27 cellular contexts compared by ENCODE assay signal in genomic region chr5:61783481-61783880, GRCh38.
"Had no signal": no experiment of that assay in that cellular context is flagged by ENCODE, and none has a peak within 500 bp of the region (broad histone marks: within the 10 kb centered on the region; RNA-seq: fewer than 3 reads in every experiment).

No MANE protein-coding gene starts in this region.

- FAIRE-seq: colon, islet of Langerhans had no signal

- DNase-seq: dorsolateral prefrontal cortex; effector CD4-positive, alpha-beta T cell; foreskin fibroblast; gastrocnemius medialis; head of caudate nucleus; left cardiac atrium; left lung; mesenchymal stem cell; mucosa of descending colon; naive B cell; nucleus accumbens; right cardiac atrium; sigmoid colon; stimulated activated CD4-positive, alpha-beta T cell treated with anti-CD3 and anti-CD28 coated beads, Interleukin-2, amount 100 ng/mL, for 24 hours; stimulated activated CD4-positive, alpha-beta T cell treated with anti-CD3 and anti-CD28 coated beads, Interleukin-4, amount 100 ng/mL, for 24 hours; stimulated activated naive CD4-positive, alpha-beta T cell treated with Interleukin-2 at 50 U/mL for 16 hours; stomach; tibial artery had no signal

- H3K27me3 ChIP-seq: gastrocnemius medialis, left lung, sigmoid colon, stomach, tibial artery had no signal

- H3K9me3 Mint-ChIP-seq: natural killer cell treated with Interleukin-12 subunit alpha and Interleukin-12 subunit beta and Interleukin-15 and Interleukin-18, amount 100 ng/mL, for 72 hours; type B pancreatic cell had no signal

- H3K27ac Mint-ChIP-seq: mesothelial cell of epicardium; natural killer cell treated with Interleukin-12 subunit alpha and Interleukin-12 subunit beta and Interleukin-15 and Interleukin-18, amount 100 ng/mL, for 72 hours; stimulated activated effector memory CD8-positive, alpha-beta T cell treated with anti-CD3 and anti-CD28 coated beads, Interleukin-12 subunit alpha, Interleukin-12 subunit beta, amount 100 ng/mL, for 72 hours; type B pancreatic cell had no signal

- H3K4me3 ChIP-seq: dorsolateral prefrontal cortex, gastrocnemius medialis, left lung, mucosa of descending colon, prostate gland, sigmoid colon, stomach, tibial artery had no signal

- H3K27ac ChIP-seq: dorsolateral prefrontal cortex, gastrocnemius medialis, left lung, prostate gland, sigmoid colon, stomach, tibial artery had no signal

- H3K4me3 Mint-ChIP-seq: mesothelial cell of epicardium; naive B cell; natural killer cell treated with Interleukin-12 subunit alpha and Interleukin-12 subunit beta and Interleukin-15 and Interleukin-18, amount 100 ng/mL, for 72 hours; neural crest cell; stimulated activated effector memory CD8-positive, alpha-beta T cell treated with anti-CD3 and anti-CD28 coated beads, Interleukin-12 subunit alpha, Interleukin-12 subunit beta, amount 100 ng/mL, for 72 hours; type B pancreatic cell had no signal

- H3K9me3 ChIP-seq: left lung, mucosa of descending colon, prostate gland, sigmoid colon, stomach, tibial artery had no signal

- ATAC-seq: esophagus mucosa; gastrocnemius medialis; left cardiac atrium; left lung; mucosa of descending colon; natural killer cell treated with Interleukin-12 subunit alpha and Interleukin-12 subunit beta and Interleukin-15 and Interleukin-18, amount 100 ng/mL, for 72 hours; right cardiac atrium; stimulated activated effector memory CD8-positive, alpha-beta T cell treated with anti-CD3 and anti-CD28 coated beads, Interleukin-12 subunit alpha, Interleukin-12 subunit beta, amount 100 ng/mL, for 72 hours had no signal

- H3K4me1 ChIP-seq: gastrocnemius medialis, left lung, prostate gland, sigmoid colon, stomach, tibial artery had no signal

- H3K36me3 Mint-ChIP-seq: mesothelial cell of epicardium; naive B cell; natural killer cell treated with Interleukin-12 subunit alpha and Interleukin-12 subunit beta and Interleukin-15 and Interleukin-18, amount 100 ng/mL, for 72 hours; stimulated activated effector memory CD8-positive, alpha-beta T cell treated with anti-CD3 and anti-CD28 coated beads, Interleukin-12 subunit alpha, Interleukin-12 subunit beta, amount 100 ng/mL, for 72 hours; type B pancreatic cell had no signal

- H3K36me3 ChIP-seq: gastrocnemius medialis, left lung, prostate gland, sigmoid colon, stomach, tibial artery had no signal

- H3K4me1 Mint-ChIP-seq: naive B cell; stimulated activated effector memory CD8-positive, alpha-beta T cell treated with anti-CD3 and anti-CD28 coated beads, Interleukin-12 subunit alpha, Interleukin-12 subunit beta, amount 100 ng/mL, for 72 hours had no signal
